ENCODE assay signal across 7 cellular contexts in genomic region chr16:4694664-4695451, GRCh38. TPM values are rescaled to one million over a fixed set of nuclear protein-coding genes. Genes with fewer than 3 reads are reported as not detected.
DNase-seq lines count a peak whose midpoint lies in the region; ATAC-seq, FAIRE-seq and TF ChIP-seq lines count a peak whose summit lies in the region.

No MANE protein-coding gene starts in this region.

- H3K4me3 ChIP-seq in HUES64 (ENCODE audit: low read length) (peak overlapping the region; percentile 95), adipocyte (ENCODE audit: low read length) (no peak overlapping the region)

- no peaks in the 10 kb centered on the region for H3K27me3 ChIP-seq in HUES64 (ENCODE audit: insufficient read depth, low read length)
- no peaks in the 10 kb centered on the region for H3K27me3 ChIP-seq in adipocyte (replicated peaks; ENCODE audit: control insufficient read depth, insufficient read depth, low read length)

- H3K36me3 ChIP-seq in HUES64 (ENCODE audit: insufficient read depth, low read length) (peaks cover 47% of the 10 kb centered on the region), adipocyte (ENCODE audit: control insufficient read depth, insufficient read depth, low read length, severe bottlenecking) (peaks cover 37% of the 10 kb centered on the region)

- H3K9me3 ChIP-seq in HUES64 (ENCODE audit: insufficient read depth, low read depth, low read length) (no peaks in the 10 kb centered on the region), adipocyte (ENCODE audit: control insufficient read depth, low read length) (no peaks in the 10 kb centered on the region)

- ATAC-seq in stimulated activated naive B cell treated with anti-CD40 and anti-IgM and Interleukin-4, amounts not matched to agents 10 μg/mL and 1 μg/mL and 100 μg/mL, for 72 hours (replicated peaks) = no peak
- no peak for ATAC-seq in GM21717 (IDR thresholded peaks at IDR 0.05; ENCODE audit: unreplicated experiment)

- TF ChIP-seq POLR2A in H54 (IDR thresholded peaks at IDR 0.05; ENCODE audit: low read depth, low read length) = no peak

- H3K4me1 Mint-ChIP-seq in stimulated activated naive B cell treated with anti-CD40 and anti-IgM and Interleukin-4, amounts not matched to agents 10 μg/mL and 1 μg/mL and 100 μg/mL, for 72 hours = peaks cover 20 to 41% of the 10 kb centered on the region in 2 donors

- H3K4me1 ChIP-seq in HUES64 (ENCODE audit: insufficient read depth, low read length) (no peaks in the 10 kb centered on the region), adipocyte (ENCODE audit: control insufficient read depth, insufficient read depth, low read length) (peaks cover 26% of the 10 kb centered on the region)

- DNase-seq in adipocyte (ENCODE audit: low read depth) (no peak), hypothalamus (lab: John Stamatoyannopoulos, UW) (peak in 30 of 51 donors; percentile 8 to 65 (median 39)), H54 (ENCODE audit: insufficient read length, low spot score) (no peak), SHP77 (lab: John Stamatoyannopoulos, UW) (no peak)
- DNase-seq in stimulated activated naive B cell treated with anti-CD40 and anti-IgM and Interleukin-4, amounts not matched to agents 10 μg/mL and 1 μg/mL and 100 μg/mL, for 72 hours = no peak

- WGBS in HUES64 = 81% methylated on average over 25 of the region's 25 CpGs

- H3K27me3 Mint-ChIP-seq in stimulated activated naive B cell treated with anti-CD40 and anti-IgM and Interleukin-4, amounts not matched to agents 10 μg/mL and 1 μg/mL and 100 μg/mL, for 72 hours = no peaks in the 10 kb centered on the region

- FAIRE-seq in H54 (lab: Jason Lieb, UNC) = no peak

- H3K9ac ChIP-seq in HUES64 (ENCODE audit: low read depth, low read length) (no peak overlapping the region), adipocyte (ENCODE audit: low read length) (peak overlapping the region; percentile 28)

- no peak overlapping the region for H3K27ac ChIP-seq in HUES64 (ENCODE audit: low read depth, low read length)

- no peaks in the 10 kb centered on the region for H3K9me3 Mint-ChIP-seq in stimulated activated naive B cell treated with anti-CD40 and anti-IgM and Interleukin-4, amounts not matched to agents 10 μg/mL and 1 μg/mL and 100 μg/mL, for 72 hours

- H3K4me3 Mint-ChIP-seq in stimulated activated naive B cell treated with anti-CD40 and anti-IgM and Interleukin-4, amounts not matched to agents 10 μg/mL and 1 μg/mL and 100 μg/mL, for 72 hours = peak overlapping the region; percentile 79 to 90

- peaks cover 29 to 30% of the 10 kb centered on the region in 2 donors for H3K36me3 Mint-ChIP-seq in stimulated activated naive B cell treated with anti-CD40 and anti-IgM and Interleukin-4, amounts not matched to agents 10 μg/mL and 1 μg/mL and 100 μg/mL, for 72 hours

- H3K27ac Mint-ChIP-seq in stimulated activated naive B cell treated with anti-CD40 and anti-IgM and Interleukin-4, amounts not matched to agents 10 μg/mL and 1 μg/mL and 100 μg/mL, for 72 hours = peak overlapping the region; percentile 83

RNA-seq across cellular contexts. Expression of gene NUDT16L1, which starts 1.5 kb away (rescaled TPM):
- 32.0 TPM for polyA plus RNA-seq in HUES64 (2013, experiment 1 of 2)
- polyA plus RNA-seq in HUES64 (2013, experiment 2 of 2) = 26.4 TPM

RNA-seq across cellular contexts. Expression of gene ANKS3, which starts 39.2 kb away (rescaled TPM):
- polyA plus RNA-seq in HUES64 (2013, experiment 1 of 2) = 12.6 TPM
- 12.7 TPM for polyA plus RNA-seq in HUES64 (2013, experiment 2 of 2)

RNA-seq across cellular contexts. Expression of gene DNAAF8, which starts 39.5 kb away (rescaled TPM):
- 0.60 TPM for polyA plus RNA-seq in HUES64 (2013, experiment 1 of 2)
- polyA plus RNA-seq in HUES64 (2013, experiment 2 of 2) = 1.0 TPM

Comparison
In these comparisons a context has a peak if more than half of its experiments do, and no peak if none do; other contexts are left out.
1. DNase-seq: peak in hypothalamus (30 of 51); none in adipocyte (single experiment), stimulated activated naive B cell treated with anti-CD40 and anti-IgM and Interleukin-4, amounts not matched to agents 10 μg/mL and 1 μg/mL and 100 μg/mL, for 72 hours (single experiment), H54 (single experiment) and SHP77 (0 of 2).